8 cellular contexts compared by ENCODE assay signal in the genomic region with DNA sequence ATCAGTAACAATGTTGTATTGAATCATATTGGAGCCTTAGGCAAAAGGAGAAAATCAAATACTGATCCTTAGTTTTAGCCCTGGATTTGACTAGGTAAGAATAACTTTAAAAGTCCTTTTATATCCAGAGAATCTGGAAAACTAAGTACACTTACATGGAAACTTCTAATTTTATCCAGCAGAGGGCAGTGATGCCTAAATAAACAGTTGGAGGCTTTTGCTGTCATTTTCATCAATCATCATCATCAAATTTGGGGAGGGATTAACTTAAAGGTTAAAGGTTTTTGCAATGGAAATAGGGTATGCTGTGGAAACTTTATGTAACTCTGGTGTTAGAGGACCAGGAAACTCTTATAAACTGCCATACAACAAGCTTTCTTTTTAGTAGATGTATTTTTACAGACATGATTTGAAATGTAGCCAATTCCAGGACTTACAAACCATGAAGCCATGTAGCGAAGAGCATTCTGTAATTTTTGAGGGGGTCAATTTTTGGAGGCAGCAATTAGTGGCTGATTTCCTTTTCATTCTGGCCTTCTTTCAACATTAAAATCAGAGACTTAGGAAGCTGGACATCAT.
DNase-seq lines count a peak whose midpoint lies in the region; ATAC-seq, FAIRE-seq and TF ChIP-seq lines count a peak whose summit lies in the region.

No MANE protein-coding gene starts in this region.

- no peak overlapping the region for H3K4me2 ChIP-seq in GM23248 (ENCODE audit: unreplicated experiment)
- no peak overlapping the region for H3K4me2 ChIP-seq in HepG2 (ENCODE audit: low read depth, low read length)

- POLR2A ChIA-PET in CD4-positive, alpha-beta T cell (lab: Charles Lee) = interaction anchor here (1.5 kb wide), 1 partner anchor 113 kb away, joined by 4 read pairs; a partner anchor contains a TSS
- POLR2A ChIA-PET in HepG2 (lab: Yijun Ruan, JAX) = no interaction called here

- no peaks in the 10 kb centered on the region for H3K27me3 ChIP-seq in CD4-positive, alpha-beta T cell (ENCODE audit: control insufficient read depth, insufficient read depth, low read length)
- no peaks in the 10 kb centered on the region for H3K27me3 ChIP-seq in GM23248 (replicated peaks; ENCODE audit: insufficient read depth)
- H3K27me3 ChIP-seq in HepG2 (ENCODE audit: control insufficient read depth in 1 of 2, insufficient read depth in 2 of 2, low read length in 2 of 2) = peaks cover 0 to under 1% of the 10 kb centered on the region in 2 experiments; a peak in 2 of 5 replicates

- peak; percentile 49 for TF ChIP-seq RAD21 in HepG2 (CRISPR knock-in tag; IDR thresholded peaks at IDR 0.05)

- peaks cover 6% of the 10 kb centered on the region; the same call in 1 of the 2 replicates for H3F3A ChIP-seq in GM23248 (ENCODE audit: insufficient read depth)

- 56 to 58% methylated on average over 1 of the region's 1 CpG for WGBS in GM23248 (ENCODE audit: low coverage in 1 of 2, low lambda C conversion rate in 2 of 2, missing lambda C conversion rate in 2 of 2), 2 experiments
- WGBS in HepG2 (ENCODE audit: low lambda C conversion rate) = 6% methylated on average over 1 of the region's 1 CpG

- no TSS peak for BruUV-seq in HepG2 (replicated peaks; lab: Mats Ljungman, UMichigan)

- H3K27ac ChIP-seq in CD4-positive, alpha-beta T cell (ENCODE audit: low read depth, low read length) = no peak overlapping the region
- H3K27ac ChIP-seq in GM23248 (no peak overlapping the region), HepG2 (ENCODE audit: extremely low read length, insufficient read depth, low read length) (no peak overlapping the region)

- H3K36me3 Mint-ChIP-seq in CD4-positive, alpha-beta T cell (ENCODE audit: low read depth) = no peaks in the 10 kb centered on the region
- no peaks in the 10 kb centered on the region for H3K36me3 Mint-ChIP-seq in brain

- H3K9me3 ChIP-seq in CD4-positive, alpha-beta T cell (ENCODE audit: control insufficient read depth, low read length) = no peaks in the 10 kb centered on the region
- H3K9me3 ChIP-seq in GM23248 (ENCODE audit: low read depth) (no peaks in the 10 kb centered on the region), HepG2 (ENCODE audit: low read length) (no peaks in the 10 kb centered on the region)

- H3K4me3 ChIP-seq in GM23248 (no peak overlapping the region), HepG2 (replicated peaks in 1 of 3; ENCODE audit: insufficient read depth in 1 of 3, low read depth in 2 of 3, low read length in 3 of 3) (no peak overlapping the region)

- H3K9me3 Mint-ChIP-seq in CD4-positive, alpha-beta T cell = no peaks in the 10 kb centered on the region
- peaks cover 0 to 4% (median 0%) of the 10 kb centered on the region in 5 experiments for H3K9me3 Mint-ChIP-seq in brain

- peak; percentile 53 for FAIRE-seq in HepG2 (lab: Jason Lieb, UNC)

- in situ Hi-C loops in GM23248 (cut with MboI) (no loop called here), HepG2 (cut with HindIII; ENCODE audit: extremely low pct_ligation_motif_present, low pct_unique_long_range_greater_than_20kb) (loop anchor here (5.0 kb wide), 1 partner anchor 36 kb away; no protein-coding TSS in a partner anchor)

- H4K20me1 ChIP-seq in GM23248 (ENCODE audit: insufficient read depth) (no peaks in the 10 kb centered on the region), HepG2 (ENCODE audit: insufficient read depth, low read length) (no peaks in the 10 kb centered on the region)

- ATAC-seq in CD4-positive, alpha-beta T cell (ENCODE audit: poor library complexity) = no peak
- no peak; the same call in 2 of the 3 replicates for ATAC-seq in HepG2

- TF ChIP-seq POLR2A in HepG2 (IDR thresholded peaks at IDR 0.05; ENCODE audit: insufficient read depth in 1 of 2, low read depth in 2 of 2, low read length in 2 of 2) = no peak

- H3K36me3 ChIP-seq in GM23248 (ENCODE audit: low read depth) (no peaks in the 10 kb centered on the region), HepG2 (replicated peaks in 1 of 2; ENCODE audit: control insufficient read depth in 1 of 2, insufficient read depth in 2 of 2, low read length in 2 of 2) (no peaks in the 10 kb centered on the region)

- DNase-seq in CD4-positive, alpha-beta T cell = no peak
- DNase-seq in GM23248 (peak; percentile 49), NCI-H510A treated with DMSO at 0.1 percent for 48 hours (lab: John Stamatoyannopoulos, UW) (peak; percentile 72), HepG2 (ENCODE audit: low spot score) (peak; percentile 47), UCSD-AML1 (lab: John Stamatoyannopoulos, UW; ENCODE audit: unreplicated experiment) (no peak), GOT3 (lab: John Stamatoyannopoulos, UW) (no peak), NCI-H2107 treated with DMSO at 0.1 percent for 48 hours (lab: John Stamatoyannopoulos, UW; ENCODE audit: unreplicated experiment) (no peak)

- CTCF ChIA-PET in CD4-positive, alpha-beta T cell (lab: Charles Lee) = interaction anchor here (1.1 kb wide), 1 partner anchor 1101 kb away, joined by 3 read pairs; no protein-coding TSS in a partner anchor
- CTCF ChIA-PET in HepG2 (lab: Yijun Ruan, JAX; ENCODE audit: low intra/inter-chr PET ratio, low total read pairs) = interaction anchor here (0.7 to 3.2 kb wide), 2 partner anchors 36 to 37 kb away, joined by 3 to 50 read pairs; no protein-coding TSS in a partner anchor

- H3K4me1 Mint-ChIP-seq in CD4-positive, alpha-beta T cell (ENCODE audit: low read depth) = no peaks in the 10 kb centered on the region
- H3K4me1 Mint-ChIP-seq in brain = peaks cover 5% of the 10 kb centered on the region

- no peak overlapping the region for H3K27ac Mint-ChIP-seq in CD4-positive, alpha-beta T cell
- no peak overlapping the region for H3K27ac Mint-ChIP-seq in brain

- intact Hi-C loops in CD4-positive, alpha-beta T cell (cut with DNase I, micrococcal nuclease) = loop anchor here (1.0 to 2.0 kb wide), 4 partner anchors 37 to 1102 kb away; no protein-coding TSS in a partner anchor
- intact Hi-C loops in HepG2 (cut with micrococcal nuclease; ENCODE audit: unreplicated experiment) = loop anchor here (1.0 to 2.0 kb wide), 2 partner anchors 37 to 666 kb away; no protein-coding TSS in a partner anchor

- no peak overlapping the region for H3K4me3 Mint-ChIP-seq in CD4-positive, alpha-beta T cell
- no peak overlapping the region for H3K4me3 Mint-ChIP-seq in brain

- H3K9me2 ChIP-seq in GM23248 (ENCODE audit: insufficient read depth) = no peaks in the 10 kb centered on the region

- H3K79me2 ChIP-seq in GM23248 (ENCODE audit: insufficient read depth) (no peaks in the 10 kb centered on the region), HepG2 (ENCODE audit: insufficient read depth, low read length) (no peaks in the 10 kb centered on the region)

- H3K9ac ChIP-seq in GM23248 (no peak overlapping the region), HepG2 (ENCODE audit: insufficient read depth, low read depth, low read length) (no peak overlapping the region)

- no peaks in the 10 kb centered on the region for H3K27me3 Mint-ChIP-seq in CD4-positive, alpha-beta T cell
- H3K27me3 Mint-ChIP-seq in brain = peaks cover 4% of the 10 kb centered on the region

- no peak for TF ChIP-seq EP300 in HepG2 (IDR thresholded peaks at IDR 0.05; ENCODE audit: low read depth in 2 of 2, low read length in 2 of 2)
- no peak for TF ChIP-seq EP300 in HepG2 (CRISPR knock-in tag; IDR thresholded peaks at IDR 0.05; ENCODE audit: borderline replicate concordance)

- H2AFZ ChIP-seq in GM23248 (no peak overlapping the region), HepG2 (ENCODE audit: low read length) (no peak overlapping the region)

- H3K4me1 ChIP-seq in GM23248 (ENCODE audit: insufficient read depth) (peaks cover 9% of the 10 kb centered on the region), HepG2 (ENCODE audit: insufficient read depth, low read length) (no peaks in the 10 kb centered on the region)

- peak; percentile 73 for TF ChIP-seq CTCF in CD4-positive, alpha-beta T cell (IDR thresholded peaks at IDR 0.05)
- TF ChIP-seq CTCF in brain (conservative IDR thresholded peaks at IDR 0.05) (peak; percentile 81 to 87), HepG2 (CRISPR knock-in tag; IDR thresholded peaks at IDR 0.05) (peak; percentile 63)

TF ChIP-seq in HepG2, 621 proteins besides CTCF, POLR2A, EP300 and RAD21:
- peak; percentile 79 for TF ChIP-seq SMC3 (IDR thresholded peaks at IDR 0.05; ENCODE audit: low read length)
- peak; percentile 73 for TF ChIP-seq STAG1 (CRISPR knock-in tag; IDR thresholded peaks at IDR 0.05)
- no peak for TF ChIP-seq POLR2AphosphoS2 (IDR thresholded peaks at IDR 0.05; ENCODE audit: low read depth, low read length)
- TF ChIP-seq LCORL (IDR thresholded peaks at IDR 0.05) = no peak
- TF ChIP-seq LCORL (CRISPR knock-in tag; IDR thresholded peaks at IDR 0.05) = no peak
- TF ChIP-seq ZNF629 (CRISPR knock-in tag; conservative IDR thresholded peaks at IDR 0.05) = no peak
- TF ChIP-seq ZNF446 (CRISPR knock-in tag; IDR thresholded peaks at IDR 0.05) = no peak
- TF ChIP-seq RXRA (CRISPR knock-in tag; IDR thresholded peaks at IDR 0.05) = no peak
- TF ChIP-seq ZNF563 (CRISPR knock-in tag; IDR thresholded peaks at IDR 0.05) = no peak
- TF ChIP-seq, protein P1, sequence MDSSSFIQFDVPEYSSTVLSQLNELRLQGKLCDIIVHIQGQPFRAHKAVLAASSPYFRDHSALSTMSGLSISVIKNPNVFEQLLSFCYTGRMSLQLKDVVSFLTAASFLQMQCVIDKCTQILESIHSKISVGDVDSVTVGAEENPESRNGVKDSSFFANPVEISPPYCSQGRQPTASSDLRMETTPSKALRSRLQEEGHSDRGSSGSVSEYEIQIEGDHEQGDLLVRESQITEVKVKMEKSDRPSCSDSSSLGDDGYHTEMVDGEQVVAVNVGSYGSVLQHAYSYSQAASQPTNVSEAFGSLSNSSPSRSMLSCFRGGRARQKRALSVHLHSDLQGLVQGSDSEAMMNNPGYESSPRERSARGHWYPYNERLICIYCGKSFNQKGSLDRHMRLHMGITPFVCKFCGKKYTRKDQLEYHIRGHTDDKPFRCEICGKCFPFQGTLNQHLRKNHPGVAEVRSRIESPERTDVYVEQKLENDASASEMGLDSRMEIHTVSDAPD (CRISPR knock-in tag; IDR thresholded peaks at IDR 0.05) = no peak

Comparison
In these comparisons a context has a peak if more than half of its experiments do, and no peak if none do; other contexts are left out.
1. DNase-seq: peak in GM23248 (single experiment), NCI-H510A treated with DMSO at 0.1 percent for 48 hours (single experiment) and HepG2 (single experiment); none in CD4-positive, alpha-beta T cell (0 of 10), UCSD-AML1 (single experiment), GOT3 (single experiment) and NCI-H2107 treated with DMSO at 0.1 percent for 48 hours (single experiment).
2. Peak in every context shown above with its lines, with median percentiles within 50 percentile points of each other: CTCF ChIP-seq.